2 cellular contexts compared by ENCODE assay signal in the genomic region with DNA sequence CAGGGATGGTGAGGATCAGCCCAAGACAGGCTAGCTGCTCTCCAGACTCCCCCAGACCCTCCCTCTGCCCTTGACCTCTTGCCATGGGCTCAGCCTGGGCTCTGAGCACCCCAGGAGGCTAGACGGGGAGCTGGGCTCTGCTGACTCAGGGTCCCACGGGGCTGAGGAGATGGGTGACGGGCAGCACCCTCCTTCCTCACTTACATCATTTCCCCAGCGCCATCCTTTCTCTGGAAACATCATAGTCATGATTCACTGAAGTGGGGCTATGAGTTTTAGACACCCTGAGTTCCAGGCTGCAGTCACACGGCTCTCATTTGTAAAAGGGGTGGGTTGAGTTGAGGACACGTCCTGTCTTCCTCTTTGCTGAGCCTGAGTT.
TF ChIP-seq lines count a peak whose summit lies in the region.

No MANE protein-coding gene starts in this region.

TF ChIP-seq in liver, 16 proteins besides CTCF, POLR2A, EP300 and RAD21:
- no peak for TF ChIP-seq HNF4A (conservative IDR thresholded peaks at IDR 0.05)
- TF ChIP-seq, protein P1, sequence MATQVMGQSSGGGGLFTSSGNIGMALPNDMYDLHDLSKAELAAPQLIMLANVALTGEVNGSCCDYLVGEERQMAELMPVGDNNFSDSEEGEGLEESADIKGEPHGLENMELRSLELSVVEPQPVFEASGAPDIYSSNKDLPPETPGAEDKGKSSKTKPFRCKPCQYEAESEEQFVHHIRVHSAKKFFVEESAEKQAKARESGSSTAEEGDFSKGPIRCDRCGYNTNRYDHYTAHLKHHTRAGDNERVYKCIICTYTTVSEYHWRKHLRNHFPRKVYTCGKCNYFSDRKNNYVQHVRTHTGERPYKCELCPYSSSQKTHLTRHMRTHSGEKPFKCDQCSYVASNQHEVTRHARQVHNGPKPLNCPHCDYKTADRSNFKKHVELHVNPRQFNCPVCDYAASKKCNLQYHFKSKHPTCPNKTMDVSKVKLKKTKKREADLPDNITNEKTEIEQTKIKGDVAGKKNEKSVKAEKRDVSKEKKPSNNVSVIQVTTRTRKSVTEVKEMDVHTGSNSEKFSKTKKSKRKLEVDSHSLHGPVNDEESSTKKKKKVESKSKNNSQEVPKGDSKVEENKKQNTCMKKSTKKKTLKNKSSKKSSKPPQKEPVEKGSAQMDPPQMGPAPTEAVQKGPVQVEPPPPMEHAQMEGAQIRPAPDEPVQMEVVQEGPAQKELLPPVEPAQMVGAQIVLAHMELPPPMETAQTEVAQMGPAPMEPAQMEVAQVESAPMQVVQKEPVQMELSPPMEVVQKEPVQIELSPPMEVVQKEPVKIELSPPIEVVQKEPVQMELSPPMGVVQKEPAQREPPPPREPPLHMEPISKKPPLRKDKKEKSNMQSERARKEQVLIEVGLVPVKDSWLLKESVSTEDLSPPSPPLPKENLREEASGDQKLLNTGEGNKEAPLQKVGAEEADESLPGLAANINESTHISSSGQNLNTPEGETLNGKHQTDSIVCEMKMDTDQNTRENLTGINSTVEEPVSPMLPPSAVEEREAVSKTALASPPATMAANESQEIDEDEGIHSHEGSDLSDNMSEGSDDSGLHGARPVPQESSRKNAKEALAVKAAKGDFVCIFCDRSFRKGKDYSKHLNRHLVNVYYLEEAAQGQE (IDR thresholded peaks at IDR 0.05) = no peak
- no peak for TF ChIP-seq FOXA1 (IDR thresholded peaks at IDR 0.05)
- TF ChIP-seq FOXA2 (IDR thresholded peaks at IDR 0.05) = no peak
- TF ChIP-seq SP1 (IDR thresholded peaks at IDR 0.05) = no peak
- TF ChIP-seq GABPA (IDR thresholded peaks at IDR 0.05 in 1 of 2, conservative IDR thresholded peaks at IDR 0.05 in 1 of 2) = no peak
- TF ChIP-seq YY1 (IDR thresholded peaks at IDR 0.05) = no peak
- TF ChIP-seq, protein P2, sequence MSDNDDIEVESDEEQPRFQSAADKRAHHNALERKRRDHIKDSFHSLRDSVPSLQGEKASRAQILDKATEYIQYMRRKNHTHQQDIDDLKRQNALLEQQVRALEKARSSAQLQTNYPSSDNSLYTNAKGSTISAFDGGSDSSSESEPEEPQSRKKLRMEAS (IDR thresholded peaks at IDR 0.05) = no peak
- no peak for TF ChIP-seq NR2F2 (IDR thresholded peaks at IDR 0.05)
- no peak for TF ChIP-seq JUND (IDR thresholded peaks at IDR 0.05)
- TF ChIP-seq RXRA (IDR thresholded peaks at IDR 0.05) = no peak
- no peak for TF ChIP-seq EGR1 (IDR thresholded peaks at IDR 0.05; ENCODE audit: low read depth in 2 of 2)
- TF ChIP-seq, protein P3, sequence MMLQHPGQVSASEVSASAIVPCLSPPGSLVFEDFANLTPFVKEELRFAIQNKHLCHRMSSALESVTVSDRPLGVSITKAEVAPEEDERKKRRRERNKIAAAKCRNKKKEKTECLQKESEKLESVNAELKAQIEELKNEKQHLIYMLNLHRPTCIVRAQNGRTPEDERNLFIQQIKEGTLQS (IDR thresholded peaks at IDR 0.05) = no peak
- no peak for TF ChIP-seq HNF4G (IDR thresholded peaks at IDR 0.05)
- TF ChIP-seq, protein P4, sequence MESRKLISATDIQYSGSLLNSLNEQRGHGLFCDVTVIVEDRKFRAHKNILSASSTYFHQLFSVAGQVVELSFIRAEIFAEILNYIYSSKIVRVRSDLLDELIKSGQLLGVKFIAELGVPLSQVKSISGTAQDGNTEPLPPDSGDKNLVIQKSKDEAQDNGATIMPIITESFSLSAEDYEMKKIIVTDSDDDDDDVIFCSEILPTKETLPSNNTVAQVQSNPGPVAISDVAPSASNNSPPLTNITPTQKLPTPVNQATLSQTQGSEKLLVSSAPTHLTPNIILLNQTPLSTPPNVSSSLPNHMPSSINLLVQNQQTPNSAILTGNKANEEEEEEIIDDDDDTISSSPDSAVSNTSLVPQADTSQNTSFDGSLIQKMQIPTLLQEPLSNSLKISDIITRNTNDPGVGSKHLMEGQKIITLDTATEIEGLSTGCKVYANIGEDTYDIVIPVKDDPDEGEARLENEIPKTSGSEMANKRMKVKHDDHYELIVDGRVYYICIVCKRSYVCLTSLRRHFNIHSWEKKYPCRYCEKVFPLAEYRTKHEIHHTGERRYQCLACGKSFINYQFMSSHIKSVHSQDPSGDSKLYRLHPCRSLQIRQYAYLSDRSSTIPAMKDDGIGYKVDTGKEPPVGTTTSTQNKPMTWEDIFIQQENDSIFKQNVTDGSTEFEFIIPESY (IDR thresholded peaks at IDR 0.05) = no peak
- no peak for TF ChIP-seq TAF1 (conservative IDR thresholded peaks at IDR 0.05)

TF ChIP-seq in HepG2, 621 proteins besides CTCF, POLR2A, EP300 and RAD21:
- no peak for TF ChIP-seq ZNF761 (CRISPR knock-in tag; conservative IDR thresholded peaks at IDR 0.05)
- TF ChIP-seq ARHGAP35 (CRISPR knock-in tag; IDR thresholded peaks at IDR 0.05; ENCODE audit: borderline replicate concordance) = no peak
- TF ChIP-seq, protein P5, sequence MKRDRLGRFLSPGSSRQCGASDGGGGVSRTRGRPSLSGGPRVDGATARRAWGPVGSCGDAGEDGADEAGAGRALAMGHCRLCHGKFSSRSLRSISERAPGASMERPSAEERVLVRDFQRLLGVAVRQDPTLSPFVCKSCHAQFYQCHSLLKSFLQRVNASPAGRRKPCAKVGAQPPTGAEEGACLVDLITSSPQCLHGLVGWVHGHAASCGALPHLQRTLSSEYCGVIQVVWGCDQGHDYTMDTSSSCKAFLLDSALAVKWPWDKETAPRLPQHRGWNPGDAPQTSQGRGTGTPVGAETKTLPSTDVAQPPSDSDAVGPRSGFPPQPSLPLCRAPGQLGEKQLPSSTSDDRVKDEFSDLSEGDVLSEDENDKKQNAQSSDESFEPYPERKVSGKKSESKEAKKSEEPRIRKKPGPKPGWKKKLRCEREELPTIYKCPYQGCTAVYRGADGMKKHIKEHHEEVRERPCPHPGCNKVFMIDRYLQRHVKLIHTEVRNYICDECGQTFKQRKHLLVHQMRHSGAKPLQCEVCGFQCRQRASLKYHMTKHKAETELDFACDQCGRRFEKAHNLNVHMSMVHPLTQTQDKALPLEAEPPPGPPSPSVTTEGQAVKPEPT (CRISPR knock-in tag; IDR thresholded peaks at IDR 0.05; ENCODE audit: low read depth) = no peak
- TF ChIP-seq ZKSCAN1 (IDR thresholded peaks at IDR 0.05; ENCODE audit: low read length) = no peak
- TF ChIP-seq, protein P6, sequence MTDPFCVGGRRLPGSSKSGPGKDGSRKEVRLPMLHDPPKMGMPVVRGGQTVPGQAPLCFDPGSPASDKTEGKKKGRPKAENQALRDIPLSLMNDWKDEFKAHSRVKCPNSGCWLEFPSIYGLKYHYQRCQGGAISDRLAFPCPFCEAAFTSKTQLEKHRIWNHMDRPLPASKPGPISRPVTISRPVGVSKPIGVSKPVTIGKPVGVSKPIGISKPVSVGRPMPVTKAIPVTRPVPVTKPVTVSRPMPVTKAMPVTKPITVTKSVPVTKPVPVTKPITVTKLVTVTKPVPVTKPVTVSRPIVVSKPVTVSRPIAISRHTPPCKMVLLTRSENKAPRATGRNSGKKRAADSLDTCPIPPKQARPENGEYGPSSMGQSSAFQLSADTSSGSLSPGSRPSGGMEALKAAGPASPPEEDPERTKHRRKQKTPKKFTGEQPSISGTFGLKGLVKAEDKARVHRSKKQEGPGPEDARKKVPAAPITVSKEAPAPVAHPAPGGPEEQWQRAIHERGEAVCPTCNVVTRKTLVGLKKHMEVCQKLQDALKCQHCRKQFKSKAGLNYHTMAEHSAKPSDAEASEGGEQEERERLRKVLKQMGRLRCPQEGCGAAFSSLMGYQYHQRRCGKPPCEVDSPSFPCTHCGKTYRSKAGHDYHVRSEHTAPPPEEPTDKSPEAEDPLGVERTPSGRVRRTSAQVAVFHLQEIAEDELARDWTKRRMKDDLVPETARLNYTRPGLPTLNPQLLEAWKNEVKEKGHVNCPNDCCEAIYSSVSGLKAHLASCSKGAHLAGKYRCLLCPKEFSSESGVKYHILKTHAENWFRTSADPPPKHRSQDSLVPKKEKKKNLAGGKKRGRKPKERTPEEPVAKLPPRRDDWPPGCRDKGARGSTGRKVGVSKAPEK (CRISPR knock-in tag; IDR thresholded peaks at IDR 0.05; ENCODE audit: borderline replicate concordance) = no peak
- TF ChIP-seq, protein P4 (CRISPR knock-in tag; IDR thresholded peaks at IDR 0.05) = no peak
- no peak for TF ChIP-seq HOXA9 (CRISPR knock-in tag; IDR thresholded peaks at IDR 0.05; ENCODE audit: borderline replicate concordance)
- no peak for TF ChIP-seq STAG1 (CRISPR knock-in tag; IDR thresholded peaks at IDR 0.05)
- TF ChIP-seq ZNF615 (CRISPR knock-in tag; IDR thresholded peaks at IDR 0.05; ENCODE audit: borderline replicate concordance) = no peak
- no peak for TF ChIP-seq ZKSCAN5 (CRISPR knock-in tag; IDR thresholded peaks at IDR 0.05)
- TF ChIP-seq MZF1 (CRISPR knock-in tag; IDR thresholded peaks at IDR 0.05; ENCODE audit: borderline replicate concordance) = no peak
- TF ChIP-seq, protein P7, sequence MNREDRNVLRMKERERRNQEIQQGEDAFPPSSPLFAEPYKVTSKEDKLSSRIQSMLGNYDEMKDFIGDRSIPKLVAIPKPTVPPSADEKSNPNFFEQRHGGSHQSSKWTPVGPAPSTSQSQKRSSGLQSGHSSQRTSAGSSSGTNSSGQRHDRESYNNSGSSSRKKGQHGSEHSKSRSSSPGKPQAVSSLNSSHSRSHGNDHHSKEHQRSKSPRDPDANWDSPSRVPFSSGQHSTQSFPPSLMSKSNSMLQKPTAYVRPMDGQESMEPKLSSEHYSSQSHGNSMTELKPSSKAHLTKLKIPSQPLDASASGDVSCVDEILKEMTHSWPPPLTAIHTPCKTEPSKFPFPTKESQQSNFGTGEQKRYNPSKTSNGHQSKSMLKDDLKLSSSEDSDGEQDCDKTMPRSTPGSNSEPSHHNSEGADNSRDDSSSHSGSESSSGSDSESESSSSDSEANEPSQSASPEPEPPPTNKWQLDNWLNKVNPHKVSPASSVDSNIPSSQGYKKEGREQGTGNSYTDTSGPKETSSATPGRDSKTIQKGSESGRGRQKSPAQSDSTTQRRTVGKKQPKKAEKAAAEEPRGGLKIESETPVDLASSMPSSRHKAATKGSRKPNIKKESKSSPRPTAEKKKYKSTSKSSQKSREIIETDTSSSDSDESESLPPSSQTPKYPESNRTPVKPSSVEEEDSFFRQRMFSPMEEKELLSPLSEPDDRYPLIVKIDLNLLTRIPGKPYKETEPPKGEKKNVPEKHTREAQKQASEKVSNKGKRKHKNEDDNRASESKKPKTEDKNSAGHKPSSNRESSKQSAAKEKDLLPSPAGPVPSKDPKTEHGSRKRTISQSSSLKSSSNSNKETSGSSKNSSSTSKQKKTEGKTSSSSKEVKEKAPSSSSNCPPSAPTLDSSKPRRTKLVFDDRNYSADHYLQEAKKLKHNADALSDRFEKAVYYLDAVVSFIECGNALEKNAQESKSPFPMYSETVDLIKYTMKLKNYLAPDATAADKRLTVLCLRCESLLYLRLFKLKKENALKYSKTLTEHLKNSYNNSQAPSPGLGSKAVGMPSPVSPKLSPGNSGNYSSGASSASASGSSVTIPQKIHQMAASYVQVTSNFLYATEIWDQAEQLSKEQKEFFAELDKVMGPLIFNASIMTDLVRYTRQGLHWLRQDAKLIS (CRISPR knock-in tag; IDR thresholded peaks at IDR 0.05) = no peak
- no peak for TF ChIP-seq CENPX (CRISPR knock-in tag; IDR thresholded peaks at IDR 0.05)
- TF ChIP-seq NR2F1 (CRISPR knock-in tag; IDR thresholded peaks at IDR 0.05) = no peak
- no peak for TF ChIP-seq ZNF432 (CRISPR knock-in tag; IDR thresholded peaks at IDR 0.05; ENCODE audit: borderline replicate concordance)
- TF ChIP-seq, protein P8, sequence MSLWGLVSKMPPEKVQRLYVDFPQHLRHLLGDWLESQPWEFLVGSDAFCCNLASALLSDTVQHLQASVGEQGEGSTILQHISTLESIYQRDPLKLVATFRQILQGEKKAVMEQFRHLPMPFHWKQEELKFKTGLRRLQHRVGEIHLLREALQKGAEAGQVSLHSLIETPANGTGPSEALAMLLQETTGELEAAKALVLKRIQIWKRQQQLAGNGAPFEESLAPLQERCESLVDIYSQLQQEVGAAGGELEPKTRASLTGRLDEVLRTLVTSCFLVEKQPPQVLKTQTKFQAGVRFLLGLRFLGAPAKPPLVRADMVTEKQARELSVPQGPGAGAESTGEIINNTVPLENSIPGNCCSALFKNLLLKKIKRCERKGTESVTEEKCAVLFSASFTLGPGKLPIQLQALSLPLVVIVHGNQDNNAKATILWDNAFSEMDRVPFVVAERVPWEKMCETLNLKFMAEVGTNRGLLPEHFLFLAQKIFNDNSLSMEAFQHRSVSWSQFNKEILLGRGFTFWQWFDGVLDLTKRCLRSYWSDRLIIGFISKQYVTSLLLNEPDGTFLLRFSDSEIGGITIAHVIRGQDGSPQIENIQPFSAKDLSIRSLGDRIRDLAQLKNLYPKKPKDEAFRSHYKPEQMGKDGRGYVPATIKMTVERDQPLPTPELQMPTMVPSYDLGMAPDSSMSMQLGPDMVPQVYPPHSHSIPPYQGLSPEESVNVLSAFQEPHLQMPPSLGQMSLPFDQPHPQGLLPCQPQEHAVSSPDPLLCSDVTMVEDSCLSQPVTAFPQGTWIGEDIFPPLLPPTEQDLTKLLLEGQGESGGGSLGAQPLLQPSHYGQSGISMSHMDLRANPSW (CRISPR knock-in tag; IDR thresholded peaks at IDR 0.05; ENCODE audit: borderline replicate concordance) = no peak
- no peak for TF ChIP-seq ADNP (CRISPR knock-in tag; IDR thresholded peaks at IDR 0.05)
- no peak for TF ChIP-seq SMARCE1 (IDR thresholded peaks at IDR 0.05; ENCODE audit: borderline replicate concordance)
- TF ChIP-seq ZSCAN29 (CRISPR knock-in tag; conservative IDR thresholded peaks at IDR 0.05) = no peak
